Comparison of ENCODE assay signal across 31 cellular contexts in genomic region chr12:109487181-109488050, GRCh38.
"Had no signal": no experiment of that assay in that cellular context is flagged by ENCODE, and none has a peak within 500 bp of the region (broad histone marks: within the 10 kb centered on the region; RNA-seq: fewer than 3 reads in every experiment).

No MANE protein-coding gene starts in this region.

- H3K27ac ChIP-seq: body of pancreas, brain microvascular endothelial cell, breast epithelium, cardiac muscle cell, VCaP had no signal

- ATAC-seq: activated CD8-positive, alpha-beta memory T cell treated with anti-CD3 and anti-CD28 coated beads, Interleukin-2, amount 10 ng/mL, durations not matched to agents 7 days and 5 days; activated CD8-positive, alpha-beta T cell treated with anti-CD3 and anti-CD28 coated beads, Interleukin-2, amount 10 ng/mL, durations not matched to agents 7 days and 5 days; activated naive CD8-positive, alpha-beta T cell treated with anti-CD3 and anti-CD28 coated beads, Interleukin-2, amount 50 U/mL, for 24 hours; body of pancreas had no signal

- H3K4me1 ChIP-seq: body of pancreas, breast epithelium had no signal

- FAIRE-seq: astrocyte, TTC549 had no signal

- H3K27me3 ChIP-seq: body of pancreas, brain microvascular endothelial cell, breast epithelium, cardiac muscle cell had no signal

- DNase-seq: activated B cell treated with CpG ODN at 0.5 μM for 24 hours; activated CD4-positive, alpha-beta memory T cell treated with anti-CD3 and anti-CD28 coated beads, Interleukin-2, amount 10 ng/mL, durations not matched to agents 7 days and 5 days; activated CD4-positive, alpha-beta T cell treated with anti-CD3 and anti-CD28 coated beads for 48 hours; activated CD4-positive, alpha-beta T cell treated with anti-CD3 and anti-CD28 coated beads, Interleukin-2, amount 10 ng/mL, durations not matched to agents 7 days and 5 days; activated CD4-positive, alpha-beta T cell treated with anti-CD3 and anti-CD28 coated beads, Interleukin-2, amount 50 U/mL, for 48 hours; activated CD4-positive, CD25-positive, alpha-beta regulatory T cell treated with anti-CD3 and anti-CD28 coated beads, Interleukin-2, amount 50 U/mL, for 72 hours; activated CD8-positive, alpha-beta memory T cell treated with anti-CD3 and anti-CD28 coated beads for 24 hours; activated CD8-positive, alpha-beta memory T cell treated with anti-CD3 and anti-CD28 coated beads, Interleukin-2, amount 10 ng/mL, durations not matched to agents 7 days and 5 days; activated CD8-positive, alpha-beta memory T cell treated with anti-CD3 and anti-CD28 coated beads, Interleukin-2, amount 50 U/mL, for 48 hours; activated CD8-positive, alpha-beta T cell treated with anti-CD3 and anti-CD28 coated beads, Interleukin-2, amount 10 ng/mL, durations not matched to agents 7 days and 5 days; activated effector memory CD4-positive, alpha-beta T cell treated with Interleukin-2 at 50 U/mL for 16 hours; activated gamma-delta T cell; activated naive CD4-positive, alpha-beta T cell treated with anti-CD3 and anti-CD28 coated beads, Interleukin-2, amount 10 ng/mL, durations not matched to agents 7 days and 5 days; activated naive CD4-positive, alpha-beta T cell treated with Interleukin-2 at 50 U/mL for 16 hours; activated naive CD8-positive, alpha-beta T cell treated with anti-CD3 and anti-CD28 coated beads, Interleukin-2, amount 10 ng/mL, durations not matched to agents 7 days and 5 days; activated naive CD8-positive, alpha-beta T cell treated with anti-CD3 and anti-CD28 coated beads, Interleukin-2, amount 50 U/mL, for 24 hours; activated T-cell treated with anti-CD3 and anti-CD28 coated beads, Interleukin-2, amount 50 U/mL, for 24 hours; activated T-cell treated with anti-CD3 and anti-CD28 coated beads, Interleukin-2, amount 50 U/mL, for 48 hours; aorta; body of pancreas; brain microvascular endothelial cell; caudate nucleus; cerebellar nuclear complex; T-helper 1 cell; T-helper 2 cell; T-helper 9 cell had no signal

- H3K9me3 ChIP-seq: body of pancreas, breast epithelium had no signal

- H3K4me3 ChIP-seq: body of pancreas, breast epithelium, cardiac muscle cell had no signal
